In genomic region chr2:226060228-226060627, GRCh38 we compare ENCODE assay signal across 19 cellular contexts.
"Had no signal": no experiment of that assay in that cellular context is flagged by ENCODE, and none has a peak within 500 bp of the region (broad histone marks: within the 10 kb centered on the region; RNA-seq: fewer than 3 reads in every experiment).

No MANE protein-coding gene starts in this region.

- H3K4me3 ChIP-seq: cardiac muscle cell, esophagus muscularis mucosa, left ventricle myocardium inferior, right atrium auricular region, skin epidermis, tibial artery had no signal

- DNase-seq: activated CD4-positive, alpha-beta memory T cell treated with anti-CD3 and anti-CD28 coated beads for 36 hours; activated CD4-positive, alpha-beta T cell treated with anti-CD3 and anti-CD28 coated beads for 1 hour; activated CD8-positive, alpha-beta memory T cell treated with anti-CD3 and anti-CD28 coated beads, Interleukin-2, amount 10 ng/mL, durations not matched to agents 7 days and 5 days; activated effector memory CD4-positive, alpha-beta T cell treated with Interleukin-2 at 50 U/mL for 16 hours; activated naive CD4-positive, alpha-beta T cell treated with anti-CD3 and anti-CD28 coated beads, Interleukin-2, amount 50 U/mL, for 16 hours; activated T-cell treated with anti-CD3 and anti-CD28 coated beads, Interleukin-2, amount 50 U/mL, for 24 hours; left ventricle myocardium inferior; natural killer cell; nucleus accumbens; posterior cingulate gyrus; stimulated activated CD4-positive, alpha-beta T cell treated with anti-CD3 and anti-CD28 coated beads, Interleukin-15, amount 100 ng/mL, for 24 hours; stimulated activated CD4-positive, alpha-beta T cell treated with anti-CD3 and anti-CD28 coated beads, Interleukin-4, amount 100 ng/mL, for 1 hour; stimulated activated naive B cell treated with anti-CD40 and anti-IgM and Interleukin-4, amounts not matched to agents 10 μg/mL and 1 μg/mL and 100 μg/mL, for 72 hours; T-helper 9 cell; tibial artery had no signal

- H3K9me3 ChIP-seq: esophagus muscularis mucosa, left ventricle myocardium inferior, right atrium auricular region, tibial artery had no signal

- H3K27ac ChIP-seq: cardiac muscle cell, esophagus muscularis mucosa, left ventricle myocardium inferior, right atrium auricular region, skin epidermis, tibial artery had no signal

- H3K36me3 ChIP-seq: cardiac muscle cell, esophagus muscularis mucosa, left ventricle myocardium inferior, right atrium auricular region, tibial artery had no signal

- H3K27me3 ChIP-seq: cardiac muscle cell, esophagus muscularis mucosa, right atrium auricular region, tibial artery had no signal

- H3K4me1 ChIP-seq: left ventricle myocardium inferior, right atrium auricular region had no signal
